In the genomic region with DNA sequence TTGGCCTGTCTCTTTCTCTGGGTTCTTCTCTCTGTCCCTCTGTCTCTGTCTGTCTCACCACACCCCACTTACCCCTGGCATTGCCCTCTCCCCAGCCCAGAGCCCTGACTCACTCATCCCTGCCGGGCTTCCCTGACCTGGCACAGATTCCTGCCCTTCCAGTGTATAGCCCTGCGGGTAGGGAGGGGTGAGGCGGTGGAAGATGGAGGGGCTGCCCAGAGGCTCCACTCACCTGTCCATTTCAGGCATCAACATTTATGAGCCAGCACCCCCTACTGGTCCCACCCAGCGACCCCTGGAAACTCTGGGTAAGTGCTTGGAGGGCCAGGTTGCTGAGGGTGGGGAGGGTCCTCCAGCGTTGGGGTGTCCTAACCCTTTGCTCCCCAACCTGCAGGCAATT, we compare ENCODE assay signal across 1 cellular context.
TF ChIP-seq lines count a peak whose summit lies in the region.

No MANE protein-coding gene starts in this region.

TF ChIP-seq in SK-N-SH treated with all-trans-retinoic acid at 6 μM for 48 hours, 23 proteins besides CTCF, POLR2A, EP300 and RAD21 (continued from another document):
- TF ChIP-seq, protein P1, sequence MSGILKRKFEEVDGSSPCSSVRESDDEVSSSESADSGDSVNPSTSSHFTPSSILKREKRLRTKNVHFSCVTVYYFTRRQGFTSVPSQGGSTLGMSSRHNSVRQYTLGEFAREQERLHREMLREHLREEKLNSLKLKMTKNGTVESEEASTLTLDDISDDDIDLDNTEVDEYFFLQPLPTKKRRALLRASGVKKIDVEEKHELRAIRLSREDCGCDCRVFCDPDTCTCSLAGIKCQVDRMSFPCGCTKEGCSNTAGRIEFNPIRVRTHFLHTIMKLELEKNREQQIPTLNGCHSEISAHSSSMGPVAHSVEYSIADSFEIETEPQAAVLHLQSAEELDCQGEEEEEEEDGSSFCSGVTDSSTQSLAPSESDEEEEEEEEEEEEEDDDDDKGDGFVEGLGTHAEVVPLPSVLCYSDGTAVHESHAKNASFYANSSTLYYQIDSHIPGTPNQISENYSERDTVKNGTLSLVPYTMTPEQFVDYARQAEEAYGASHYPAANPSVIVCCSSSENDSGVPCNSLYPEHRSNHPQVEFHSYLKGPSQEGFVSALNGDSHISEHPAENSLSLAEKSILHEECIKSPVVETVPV (CRISPR knock-in tag; IDR thresholded peaks at IDR 0.05): no peak
- TF ChIP-seq GLIS3 (CRISPR knock-in tag; IDR thresholded peaks at IDR 0.05): no peak
- TF ChIP-seq ZNF70 (CRISPR knock-in tag; IDR thresholded peaks at IDR 0.05): no peak
- TF ChIP-seq ZFP3 (CRISPR knock-in tag; IDR thresholded peaks at IDR 0.05): no peak
- TF ChIP-seq, protein P2, sequence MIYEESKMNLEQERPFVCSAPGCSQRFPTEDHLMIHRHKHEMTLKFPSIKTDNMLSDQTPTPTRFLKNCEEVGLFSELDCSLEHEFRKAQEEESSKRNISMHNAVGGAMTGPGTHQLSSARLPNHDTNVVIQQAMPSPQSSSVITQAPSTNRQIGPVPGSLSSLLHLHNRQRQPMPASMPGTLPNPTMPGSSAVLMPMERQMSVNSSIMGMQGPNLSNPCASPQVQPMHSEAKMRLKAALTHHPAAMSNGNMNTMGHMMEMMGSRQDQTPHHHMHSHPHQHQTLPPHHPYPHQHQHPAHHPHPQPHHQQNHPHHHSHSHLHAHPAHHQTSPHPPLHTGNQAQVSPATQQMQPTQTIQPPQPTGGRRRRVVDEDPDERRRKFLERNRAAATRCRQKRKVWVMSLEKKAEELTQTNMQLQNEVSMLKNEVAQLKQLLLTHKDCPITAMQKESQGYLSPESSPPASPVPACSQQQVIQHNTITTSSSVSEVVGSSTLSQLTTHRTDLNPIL (CRISPR knock-in tag; IDR thresholded peaks at IDR 0.05; ENCODE audit: low read depth): no peak
- no peak for TF ChIP-seq BACH2 (CRISPR knock-in tag; IDR thresholded peaks at IDR 0.05; ENCODE audit: borderline replicate concordance)
- no peak for TF ChIP-seq TCF4 (CRISPR knock-in tag; IDR thresholded peaks at IDR 0.05; ENCODE audit: borderline replicate concordance)
- no peak for TF ChIP-seq POU6F1 (CRISPR knock-in tag; IDR thresholded peaks at IDR 0.05; ENCODE audit: borderline replicate concordance, low read depth)
